In the genomic region with DNA sequence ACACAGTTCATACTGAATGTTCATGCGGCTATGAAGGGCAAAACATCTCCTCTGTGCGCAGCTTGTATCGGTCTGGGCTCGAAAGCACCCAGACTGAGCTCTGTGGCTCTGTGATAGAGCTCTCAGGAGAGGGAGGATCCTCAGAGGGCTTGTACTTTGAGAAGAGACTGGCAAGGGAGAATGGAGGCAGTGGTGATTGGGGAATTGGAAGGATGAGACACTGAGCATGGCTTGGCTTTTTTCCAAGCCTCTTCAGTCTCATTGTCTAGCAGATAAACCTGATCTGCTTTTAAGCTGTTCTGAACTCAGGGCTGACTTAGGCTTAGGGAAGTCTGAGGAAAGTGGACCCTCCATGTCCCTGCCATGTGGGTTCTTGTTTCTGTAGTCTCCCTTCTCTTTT, we compare ENCODE assay signal across 15 cellular contexts. TPM values are rescaled to one million over a fixed set of nuclear protein-coding genes. Genes with fewer than 3 reads are reported as not detected.
DNase-seq lines count a peak whose midpoint lies in the region; ATAC-seq and TF ChIP-seq lines count a peak whose summit lies in the region.
"Had no signal": no experiment of that assay in that cellular context is flagged by ENCODE, and none has a peak within 500 bp of the region (broad histone marks: within the 10 kb centered on the region; RNA-seq: fewer than 3 reads in every experiment).

No MANE protein-coding gene starts in this region.

- no peak for ATAC-seq in activated naive CD8-positive, alpha-beta T cell treated with anti-CD3 and anti-CD28 coated beads, Interleukin-2, amount 10 ng/mL, durations not matched to agents 7 days and 5 days (ENCODE audit: low read depth)
- ATAC-seq in HG02623 (IDR thresholded peaks at IDR 0.05; ENCODE audit: unreplicated experiment) (no peak), upper lobe of right lung (no peak)

- POLR2A ChIA-PET in activated naive CD8-positive, alpha-beta T cell treated with anti-CD3 and anti-CD28 coated beads, Interleukin-2, amount 10 ng/mL, durations not matched to agents 7 days and 5 days (lab: Charles Lee), result interaction anchor here (0.5 kb wide), 1 partner anchor 81 kb away, joined by 3 read pairs; a partner anchor contains a TSS

- H3K4me3 ChIP-seq in epithelial cell of esophagus (ENCODE audit: low read length), result no peak overlapping the region
- no peak overlapping the region for H3K4me3 ChIP-seq in upper lobe of right lung
- H3K4me3 ChIP-seq: SK-N-MC had no signal

- TF ChIP-seq CTCF in epithelial cell of esophagus (IDR thresholded peaks at IDR 0.05; ENCODE audit: insufficient read depth, low read depth, low read length, missing control alignments) (no peak), upper lobe of right lung (IDR thresholded peaks at IDR 0.05) (no peak)

- peaks cover 6% of the 10 kb centered on the region for H3K4me1 Mint-ChIP-seq in activated naive CD8-positive, alpha-beta T cell treated with anti-CD3 and anti-CD28 coated beads, Interleukin-2, amount 10 ng/mL, durations not matched to agents 7 days and 5 days
- H3K4me1 Mint-ChIP-seq in activated naive CD8-positive, alpha-beta T cell treated with anti-CD3 and anti-CD28 coated beads for 36 hours, result peaks cover 5% of the 10 kb centered on the region

- no peaks in the 10 kb centered on the region for H3K9me3 ChIP-seq in upper lobe of right lung

- H3K27ac Mint-ChIP-seq in activated naive CD8-positive, alpha-beta T cell treated with anti-CD3 and anti-CD28 coated beads, Interleukin-2, amount 10 ng/mL, durations not matched to agents 7 days and 5 days, result peak overlapping the region; percentile 41
- no peak overlapping the region for H3K27ac Mint-ChIP-seq in activated naive CD8-positive, alpha-beta T cell treated with anti-CD3 and anti-CD28 coated beads for 36 hours
- H3K27ac Mint-ChIP-seq: activated CD4-positive, alpha-beta memory T cell treated with anti-CD3 and anti-CD28 coated beads for 36 hours; IgD-negative memory B cell had no signal

- H3K27ac ChIP-seq in upper lobe of right lung, result no peak overlapping the region
- H3K27ac ChIP-seq: SK-N-MC had no signal

- H3K36me3 ChIP-seq in upper lobe of right lung, result no peaks in the 10 kb centered on the region

- no peak for DNase-seq in activated naive CD8-positive, alpha-beta T cell treated with anti-CD3 and anti-CD28 coated beads, Interleukin-2, amount 10 ng/mL, durations not matched to agents 7 days and 5 days
- no peak for DNase-seq in activated naive CD8-positive, alpha-beta T cell treated with anti-CD3 and anti-CD28 coated beads for 36 hours
- DNase-seq in OCI-M1 (lab: John Stamatoyannopoulos, UW) (peak; percentile 19), epithelial cell of esophagus (ENCODE audit: low read depth) (peak; percentile 57), activated T-cell treated with anti-CD3 and anti-CD28 coated beads for 4 hours (no peak), upper lobe of right lung (no peak)
- DNase-seq in activated CD4-positive, alpha-beta T cell treated with anti-CD3 and anti-CD28 coated beads, Interleukin-2, amount 50 U/mL, for 1 hour, result no peak
- DNase-seq: activated CD4-positive, alpha-beta memory T cell treated with anti-CD3 and anti-CD28 coated beads for 36 hours; islet precursor cell; NCI-H774; stimulated activated naive CD4-positive, alpha-beta T cell treated with Interleukin-2 at 50 U/mL for 16 hours had no signal

- H3K4me3 Mint-ChIP-seq in activated naive CD8-positive, alpha-beta T cell treated with anti-CD3 and anti-CD28 coated beads, Interleukin-2, amount 10 ng/mL, durations not matched to agents 7 days and 5 days, result no peak overlapping the region
- H3K4me3 Mint-ChIP-seq in activated naive CD8-positive, alpha-beta T cell treated with anti-CD3 and anti-CD28 coated beads for 36 hours, result no peak overlapping the region
- H3K4me3 Mint-ChIP-seq: activated CD4-positive, alpha-beta memory T cell treated with anti-CD3 and anti-CD28 coated beads for 36 hours; activated naive CD8-positive, alpha-beta T cell; IgD-negative memory B cell had no signal

- no peaks in the 10 kb centered on the region for H3K27me3 ChIP-seq in upper lobe of right lung

- no peaks in the 10 kb centered on the region for H3K27me3 Mint-ChIP-seq in activated naive CD8-positive, alpha-beta T cell treated with anti-CD3 and anti-CD28 coated beads, Interleukin-2, amount 10 ng/mL, durations not matched to agents 7 days and 5 days
- no peaks in the 10 kb centered on the region for H3K27me3 Mint-ChIP-seq in activated naive CD8-positive, alpha-beta T cell treated with anti-CD3 and anti-CD28 coated beads for 36 hours
- H3K27me3 Mint-ChIP-seq: activated CD4-positive, alpha-beta memory T cell treated with anti-CD3 and anti-CD28 coated beads for 36 hours; activated naive CD8-positive, alpha-beta T cell; IgD-negative memory B cell had no signal

- intact Hi-C loops in upper lobe of right lung (cut with DNase I), result no loop called here

- peaks cover 15% of the 10 kb centered on the region for H3K36me3 Mint-ChIP-seq in activated naive CD8-positive, alpha-beta T cell treated with anti-CD3 and anti-CD28 coated beads, Interleukin-2, amount 10 ng/mL, durations not matched to agents 7 days and 5 days
- H3K36me3 Mint-ChIP-seq in activated naive CD8-positive, alpha-beta T cell treated with anti-CD3 and anti-CD28 coated beads for 36 hours, result peaks cover 15% of the 10 kb centered on the region

- H3K4me1 ChIP-seq in upper lobe of right lung, result peaks cover 4% of the 10 kb centered on the region

- H3K9me3 Mint-ChIP-seq in activated naive CD8-positive, alpha-beta T cell treated with anti-CD3 and anti-CD28 coated beads, Interleukin-2, amount 10 ng/mL, durations not matched to agents 7 days and 5 days, result no peaks in the 10 kb centered on the region
- no peaks in the 10 kb centered on the region for H3K9me3 Mint-ChIP-seq in activated naive CD8-positive, alpha-beta T cell treated with anti-CD3 and anti-CD28 coated beads for 36 hours
- H3K9me3 Mint-ChIP-seq: activated CD4-positive, alpha-beta memory T cell treated with anti-CD3 and anti-CD28 coated beads for 36 hours; IgD-negative memory B cell had no signal

RNA-seq across cellular contexts. Expression of a gene that starts 43.0 kb away (rescaled TPM):
- total RNA-seq in activated naive CD8-positive, alpha-beta T cell treated with anti-CD3 and anti-CD28 coated beads, Interleukin-2, amount 10 ng/mL, durations not matched to agents 7 days and 5 days, result 10 to 100 TPM; 29.8 to 32.7 TPM
- total RNA-seq in activated naive CD8-positive, alpha-beta T cell treated with anti-CD3 and anti-CD28 coated beads for 36 hours, result 10 to 100 TPM; 26.4 to 28.0 TPM
- total RNA-seq in upper lobe of right lung, result 27.9 TPM

Comparison
In these comparisons a context has a peak if more than half of its experiments do, and no peak if none do; other contexts are left out.
1. DNase-seq: peak in OCI-M1 (single experiment) and epithelial cell of esophagus (single experiment); none in activated naive CD8-positive, alpha-beta T cell treated with anti-CD3 and anti-CD28 coated beads, Interleukin-2, amount 10 ng/mL, durations not matched to agents 7 days and 5 days (single experiment), activated naive CD8-positive, alpha-beta T cell treated with anti-CD3 and anti-CD28 coated beads for 36 hours (single experiment), activated T-cell treated with anti-CD3 and anti-CD28 coated beads for 4 hours (single experiment), upper lobe of right lung (single experiment) and activated CD4-positive, alpha-beta T cell treated with anti-CD3 and anti-CD28 coated beads, Interleukin-2, amount 50 U/mL, for 1 hour (single experiment).